17 cellular contexts compared by ENCODE assay signal in genomic region chr3:53227993-53228885, GRCh38. TPM values are rescaled to one million over a fixed set of nuclear protein-coding genes. Genes with fewer than 3 reads are reported as not detected.
DNase-seq lines count a peak whose midpoint lies in the region; ATAC-seq, FAIRE-seq and TF ChIP-seq lines count a peak whose summit lies in the region.
"Had no signal": no experiment of that assay in that cellular context is flagged by ENCODE, and none has a peak within 500 bp of the region (broad histone marks: within the 10 kb centered on the region; RNA-seq: fewer than 3 reads in every experiment).

No MANE protein-coding gene starts in this region.

- no peaks in the 10 kb centered on the region for H3K4me1 Mint-ChIP-seq in activated CD4-positive, alpha-beta T cell treated with anti-CD3 and anti-CD28 coated beads, Interleukin-2, amount 10 ng/mL, durations not matched to agents 24 days and 14 days

- H3K9ac ChIP-seq in GM12878 (ENCODE audit: control insufficient read depth, insufficient read depth, low read length) (no peak overlapping the region), mesenchymal stem cell (ENCODE audit: low read length) (no peak overlapping the region)

- TF ChIP-seq POLR2A in A549 (IDR thresholded peaks at IDR 0.05; ENCODE audit: low read length) = no peak
- peak; percentile 22; the same call in 1 of the 2 replicates for TF ChIP-seq POLR2A in GM12878 (IDR thresholded peaks at IDR 0.05; ENCODE audit: low read depth, low read length)
- TF ChIP-seq POLR2A in lower leg skin (IDR thresholded peaks at IDR 0.05) = no peak

- no peaks in the 10 kb centered on the region for H3K79me2 ChIP-seq in GM12878 (ENCODE audit: control insufficient read depth, insufficient read depth, low read length)

- intact Hi-C loops in GM12878 (cut with micrococcal nuclease; ENCODE audit: unreplicated experiment) = no loop called here
- intact Hi-C loops in lower leg skin (cut with DNase I; ENCODE audit: low total_unique reads) = no loop called here
- intact Hi-C loops in activated CD4-positive, alpha-beta T cell treated with anti-CD3 and anti-CD28 coated beads, Interleukin-2, amount 10 ng/mL, durations not matched to agents 24 days and 14 days (cut with micrococcal nuclease) = loop anchor here (10.0 kb wide), 1 partner anchor 117 kb away; the partner anchor contains the start of gene DCP1A

- no peak overlapping the region for H2BK15ac ChIP-seq in mesenchymal stem cell (ENCODE audit: low read depth, poor library complexity, severe bottlenecking)

- H3K14ac ChIP-seq in mesenchymal stem cell (ENCODE audit: low read length in 2 of 2) = no peak overlapping the region

- no peaks in the 10 kb centered on the region for H3K9me3 Mint-ChIP-seq in activated CD4-positive, alpha-beta T cell treated with anti-CD3 and anti-CD28 coated beads, Interleukin-2, amount 10 ng/mL, durations not matched to agents 24 days and 14 days

- H3K9me3 ChIP-seq in A549 (no peaks in the 10 kb centered on the region), GM12878 (replicated peaks; ENCODE audit: control insufficient read depth, insufficient read depth, low read length) (no peaks in the 10 kb centered on the region), mesenchymal stem cell (ENCODE audit: control insufficient read depth, low read length) (no peaks in the 10 kb centered on the region)
- H3K9me3 ChIP-seq: HAP-1, Peyer's patch had no signal

- H2BK5ac ChIP-seq in mesenchymal stem cell (ENCODE audit: low read depth, low read length, poor library complexity, severe bottlenecking) = no peak overlapping the region

- SMC1A ChIA-PET in GM12878 (lab: Charles Lee; ENCODE audit: uncharacterized antibody, unreplicated experiment) = no interaction called here

- BruUV-seq in GM12878 (replicated peaks; lab: Mats Ljungman, UMichigan) = no TSS peak

- POLR2A ChIA-PET in A549 (lab: Yijun Ruan, JAX) (interaction anchor here (0.9 kb wide), 1 partner anchor 10 kb away, joined by 3 read pairs; no protein-coding TSS in a partner anchor), GM12878 (lab: Charles Lee) (no interaction called here)

- RAD21 ChIA-PET in GM12878 (lab: Charles Lee; ENCODE audit: unreplicated experiment) = no interaction called here

- H3K23ac ChIP-seq in mesenchymal stem cell (ENCODE audit: low read length in 2 of 2) = no peak overlapping the region

- peaks cover 98% of the 10 kb centered on the region for H3K4me1 ChIP-seq in A549
- H3K4me1 ChIP-seq in GM12878 (ENCODE audit: control insufficient read depth, insufficient read depth, low read length) = no peaks in the 10 kb centered on the region
- H3K4me1 ChIP-seq in mesenchymal stem cell (ENCODE audit: control insufficient read depth, insufficient read depth, low read depth, low read length) = peaks cover 14% of the 10 kb centered on the region
- H3K4me1 ChIP-seq: HAP-1, Peyer's patch had no signal

- H3K4me3 ChIP-seq in A549 = no peak overlapping the region
- no peak overlapping the region for H3K4me3 ChIP-seq in GM12878
- no peak overlapping the region for H3K4me3 ChIP-seq in mesenchymal stem cell (ENCODE audit: insufficient read depth in 1 of 2, low read depth in 1 of 2, low read length in 2 of 2)
- no peak overlapping the region for H3K4me3 ChIP-seq in lower leg skin (ENCODE audit: low read depth, poor library complexity, severe bottlenecking)
- H3K4me3 ChIP-seq: HAP-1, Peyer's patch had no signal

- TF ChIP-seq CTCF in A549 (IDR thresholded peaks at IDR 0.05) (no peak), GM12878 (IDR thresholded peaks at IDR 0.05 in 2 of 3, conservative IDR thresholded peaks at IDR 0.05 in 1 of 3; ENCODE audit: control insufficient read depth in 2 of 3, extremely low read depth in 1 of 3, insufficient read depth in 1 of 3, low read depth in 3 of 3, low read length in 3 of 3) (no peak), lower leg skin (IDR thresholded peaks at IDR 0.05) (no peak)

- CTCF ChIA-PET in A549 (lab: Yijun Ruan, JAX) (interaction anchor here (0.8 to 1.0 kb wide), 2 partner anchors 8 to 9 kb away, joined by 3 to 4 read pairs; no protein-coding TSS in a partner anchor), GM12878 (lab: Yijun Ruan, JAX) (no interaction called here)

- H3K4me3 Mint-ChIP-seq in activated CD4-positive, alpha-beta T cell treated with anti-CD3 and anti-CD28 coated beads, Interleukin-2, amount 10 ng/mL, durations not matched to agents 24 days and 14 days = no peak overlapping the region

- WGBS in A549 (ENCODE audit: missing lambda C conversion rate) = 65% methylated on average over 18 of the region's 24 CpGs
- 90% methylated on average over 24 of the region's 24 CpGs for WGBS in GM12878 (ENCODE audit: insufficient coverage, insufficient replicate concordance, low lambda C conversion rate, missing lambda C conversion rate)
- WGBS in mesenchymal stem cell = 96% methylated on average over 23 of the region's 24 CpGs
- WGBS in lower leg skin, 2 donors = 87 to 89% methylated on average over 24 of the region's 24 CpGs

- H4K8ac ChIP-seq in mesenchymal stem cell (ENCODE audit: low read length) = peak overlapping the region; percentile 14

- 0 out of 3 replicates have a peak overlapping the region, but pooled peaks have one; percentile 23 for H3K4me2 ChIP-seq in A549
- no peak overlapping the region for H3K4me2 ChIP-seq in GM12878 (ENCODE audit: control insufficient read depth, insufficient read depth)
- no peak overlapping the region for H3K4me2 ChIP-seq in mesenchymal stem cell (ENCODE audit: low read length, poor library complexity, severe bottlenecking)

- H3K36me3 Mint-ChIP-seq in activated CD4-positive, alpha-beta T cell treated with anti-CD3 and anti-CD28 coated beads, Interleukin-2, amount 10 ng/mL, durations not matched to agents 24 days and 14 days (ENCODE audit: low read depth) = peaks cover 52% of the 10 kb centered on the region

- no peaks in the 10 kb centered on the region; the same call in 1 of the 2 replicates for H4K20me1 ChIP-seq in GM12878 (ENCODE audit: control insufficient read depth, insufficient read depth)

- H3K27me3 ChIP-seq in GM12878 (replicated peaks in 1 of 2; ENCODE audit: control insufficient read depth in 2 of 2, insufficient read depth in 2 of 2, low read length in 1 of 2) (no peaks in the 10 kb centered on the region), mesenchymal stem cell (ENCODE audit: control insufficient read depth in 1 of 2, insufficient read depth in 1 of 2, low read length in 2 of 2) (no peaks in the 10 kb centered on the region)
- H3K27me3 ChIP-seq: Peyer's patch had no signal

- H2AFZ ChIP-seq in GM12878 (ENCODE audit: control insufficient read depth, low read depth, low read length) (no peak overlapping the region), mesenchymal stem cell (ENCODE audit: low read depth, low read length) (no peak overlapping the region)

- FAIRE-seq in A549 (lab: Jason Lieb, UNC) = no peak
- FAIRE-seq in GM12878 (lab: Jason Lieb, UNC) = no peak

- peaks cover 47 to 75% of the 10 kb centered on the region in 2 experiments; a peak in 3 of 4 replicates for H3K36me3 ChIP-seq in GM12878 (ENCODE audit: control insufficient read depth in 2 of 2, insufficient read depth in 2 of 2, low read length in 1 of 2)
- peaks cover 100% of the 10 kb centered on the region in 2 experiments for H3K36me3 ChIP-seq in mesenchymal stem cell (ENCODE audit: control insufficient read depth in 1 of 2, insufficient read depth in 2 of 2, low read depth in 1 of 2, low read length in 2 of 2)

- peaks cover 51% of the 10 kb centered on the region for H3K79me1 ChIP-seq in mesenchymal stem cell (replicated peaks; ENCODE audit: low read length, poor library complexity, severe bottlenecking)

- H2AK5ac ChIP-seq in mesenchymal stem cell (ENCODE audit: low read length, severe bottlenecking) = no peak overlapping the region

- TF ChIP-seq RAD21 in A549 (conservative IDR thresholded peaks at IDR 0.05 in 1 of 2, IDR thresholded peaks at IDR 0.05 in 1 of 2) = no peak
- no peak for TF ChIP-seq RAD21 in GM12878 (IDR thresholded peaks at IDR 0.05; ENCODE audit: insufficient read depth, low read depth, low read length)

- H3K27ac ChIP-seq in A549 (peak overlapping the region in 1 of 2 experiments; percentile 100; a peak in 4 of 6 replicates), GM12878 (ENCODE audit: control insufficient read depth, insufficient read depth) (no peak overlapping the region), mesenchymal stem cell (ENCODE audit: low read length, poor library complexity, severe bottlenecking) (no peak overlapping the region)
- H3K27ac ChIP-seq: Peyer's patch had no signal

- no peak for ATAC-seq in A549
- ATAC-seq in GM12878 = no peak
- ATAC-seq in HG02885 (IDR thresholded peaks at IDR 0.05; ENCODE audit: poor library complexity, unreplicated experiment) = no peak

- DNase-seq in A549 (ENCODE audit: low read depth in 1 of 2, low spot score in 1 of 2) = no peak
- DNase-seq in ELF-1 (ENCODE audit: low read depth, low spot score) = peak; percentile 1
- DNase-seq in GM12878 (ENCODE audit: low read depth, low spot score) = no peak
- no peak for DNase-seq in mesenchymal stem cell
- no peak for DNase-seq in SHP77 treated with DMSO at 0.1 percent for 48 hours (lab: John Stamatoyannopoulos, UW)
- DNase-seq in lower leg skin (ENCODE audit: low spot score in 2 of 2) = no peak
- no peak for DNase-seq in activated CD4-positive, alpha-beta T cell treated with anti-CD3 and anti-CD28 coated beads, Interleukin-2, amount 10 ng/mL, durations not matched to agents 24 days and 14 days
- DNase-seq: DMS 273 treated with DMSO at 0.1 percent for 48 hours, KG1, NCI-H1105 treated with DMSO at 0.1 percent for 48 hours, NCI-H2029, NCI-H2171 treated with DMSO at 0.1 percent for 48 hours, NCI-H774, Peyer's patch, SIG-M5 had no signal

- no peak overlapping the region for H3K18ac ChIP-seq in mesenchymal stem cell (ENCODE audit: low read depth in 1 of 2, low read length in 2 of 2)

- peak overlapping the region; percentile 10 for H4K91ac ChIP-seq in mesenchymal stem cell (ENCODE audit: low read length)

- no peak overlapping the region for H3K4ac ChIP-seq in mesenchymal stem cell (ENCODE audit: low read depth in 1 of 2, low read length in 2 of 2)

- H3K27me3 Mint-ChIP-seq in activated CD4-positive, alpha-beta T cell treated with anti-CD3 and anti-CD28 coated beads, Interleukin-2, amount 10 ng/mL, durations not matched to agents 24 days and 14 days = no peaks in the 10 kb centered on the region

- no peak overlapping the region for H2BK12ac ChIP-seq in mesenchymal stem cell (ENCODE audit: low read length in 2 of 2)

- in situ Hi-C loops in GM12878 (cut with MboI) = no loop called here

- H2BK120ac ChIP-seq in mesenchymal stem cell (ENCODE audit: low read depth, low read length) = no peak overlapping the region

- TF ChIP-seq EP300 in A549 (IDR thresholded peaks at IDR 0.05) = no peak
- no peak for TF ChIP-seq EP300 in GM12878 (IDR thresholded peaks at IDR 0.05; ENCODE audit: borderline replicate concordance in 1 of 2, control insufficient read depth in 1 of 2, low read depth in 2 of 2, low read length in 2 of 2)

- H3K27ac Mint-ChIP-seq in activated CD4-positive, alpha-beta T cell treated with anti-CD3 and anti-CD28 coated beads, Interleukin-2, amount 10 ng/mL, durations not matched to agents 24 days and 14 days = no peak overlapping the region

RNA-seq across cellular contexts. Expression of gene TKT, which starts 27.6 kb away (rescaled TPM):
- 628 and 740 TPM in 2 replicates for polyA plus RNA-seq in A549 (2011; rRNA removed)
- 788 and 1,278 TPM in 2 replicates for polyA plus RNA-seq in A549 (2012; cell fraction: cytosol; rRNA removed)
- 1,392 and 1,832 TPM in 2 replicates for polyA plus RNA-seq in A549 (2012; cell fraction: nucleus; rRNA removed)
- 1,284 to 1,468 TPM (median 1,457 TPM) in 3 replicates for polyA plus RNA-seq in A549 (2017; fragmentation: RNase III; extraction: RNeasy Plus Mini Kit Qiagen cat#74134 plus additional on column Dnase treatment)
- 615 and 777 TPM in 2 replicates for polyA minus RNA-seq in A549 (2011; rRNA and poly(A)+ RNA removed)
- total RNA-seq in GM12878 (2013; cell fraction: nucleolus; rRNA removed) = 106 and 122 TPM in 2 replicates
- 331 and 385 TPM in 2 replicates for total RNA-seq in GM12878 (2014; rRNA removed)
- total RNA-seq in GM12878 (2014; rRNA removed; fragmentation: Illumina TruSeq; extraction: Trizol) = 128 and 136 TPM in 2 replicates
- total RNA-seq in GM12878 (2021) = 331 and 349 TPM in 2 replicates
- polyA plus RNA-seq in GM12878 (2011; ENCODE audit: low read depth) = 70.6 TPM
- 37.2 and 113 TPM in 2 replicates for polyA plus RNA-seq in GM12878 (2011; rRNA removed)
- 108 and 112 TPM in 2 replicates for polyA plus RNA-seq in GM12878 (2011; cell fraction: cytosol; rRNA removed)
- 176 and 234 TPM in 2 replicates for polyA plus RNA-seq in GM12878 (2011; cell fraction: nucleus; rRNA removed)
- 182 and 245 TPM in 2 replicates for polyA plus RNA-seq in GM12878 (2012)
- 49.7 and 140 TPM in 2 replicates for polyA plus RNA-seq in GM12878 (2014; fragmentation: Illumina TruSeq; extraction: Trizol)
- polyA plus RNA-seq in GM12878 (2014; fragmentation: Nextera tagmentation; extraction: Ambion mirVana) = 10 to 100 TPM; 56.4 to 98.3 TPM
- polyA plus RNA-seq in GM12878 (2014; rRNA removed) = 238 and 298 TPM in 2 replicates
- 100 to 1,000 TPM; 147 to 156 TPM for polyA plus RNA-seq in GM12878 (2016; fragmentation: Nextera tagmentation; extraction: Ambion mirVana)
- 84.9 and 143 TPM in 2 replicates for polyA minus RNA-seq in GM12878 (2011; rRNA and poly(A)+ RNA removed)
- polyA minus RNA-seq in GM12878 (2011; cell fraction: cytosol; rRNA and poly(A)+ RNA removed) = 96.5 and 97.3 TPM in 2 replicates
- polyA minus RNA-seq in GM12878 (2011; cell fraction: nucleus; rRNA and poly(A)+ RNA removed) = 44.6 and 71.2 TPM in 2 replicates
- 359 TPM for polyA plus RNA-seq in mesenchymal stem cell (2013, experiment 1 of 2)
- polyA plus RNA-seq in mesenchymal stem cell (2013, experiment 2 of 2) = 363 TPM
- total RNA-seq in lower leg skin = 100 to 1,000 TPM in 3 of 4 donors, 10 to 100 TPM in 1; 98.1 to 195 (median 154) TPM
- total RNA-seq in activated CD4-positive, alpha-beta T cell treated with anti-CD3 and anti-CD28 coated beads, Interleukin-2, amount 10 ng/mL, durations not matched to agents 24 days and 14 days = 377 and 379 TPM in 2 replicates

Comparison
In these comparisons a context has a peak if more than half of its experiments do, and no peak if none do; other contexts are left out.
1. Of the 24 proteins assayed by ChIP-seq in both GM12878 and A549: peak only in GM12878: POLR2A; only in A549: none; in both: none; in neither: 23.